2 cellular contexts compared by ENCODE assay signal in genomic region chr17:78239489-78239931, GRCh38.
A peak's percentile ranks its signal among the peaks of the same experiment; 100 is the strongest.
TF ChIP-seq lines count a peak whose summit lies in the region.

No MANE protein-coding gene starts in this region.

TF ChIP-seq in GM23338, 12 proteins besides CTCF, POLR2A, EP300 and RAD21:
- TF ChIP-seq STAT1 (IDR thresholded peaks at IDR 0.05; ENCODE audit: unreplicated experiment) (no peak), JUNB (IDR thresholded peaks at IDR 0.05; ENCODE audit: unreplicated experiment) (no peak)

TF ChIP-seq in GM12878, 131 proteins besides CTCF, POLR2A, EP300 and RAD21:
- TF ChIP-seq SRF (IDR thresholded peaks at IDR 0.05; ENCODE audit: low read depth in 2 of 2, low read length in 2 of 2) (no peak), ATF7 (IDR thresholded peaks at IDR 0.05; ENCODE audit: low read depth) (no peak), E2F4 (IDR thresholded peaks at IDR 0.05; ENCODE audit: low read depth, low read length) (no peak), SPI1 (IDR thresholded peaks at IDR 0.05; ENCODE audit: borderline replicate concordance, insufficient read depth, low read depth, low read length) (peak; percentile 4; the same call in 1 of the 2 replicates), MYC (IDR thresholded peaks at IDR 0.05; ENCODE audit: insufficient read depth, insufficient read length, insufficient replicate concordance, low read length, severe bottlenecking) (no peak), SMAD5 (IDR thresholded peaks at IDR 0.05; ENCODE audit: low read depth) (no peak), ZNF592 (IDR thresholded peaks at IDR 0.05) (no peak), ASH2L (IDR thresholded peaks at IDR 0.05; ENCODE audit: borderline replicate concordance, low read depth) (no peak), HDAC6 (IDR thresholded peaks at IDR 0.05; ENCODE audit: unreplicated experiment) (no peak)
- TF ChIP-seq, protein P1, sequence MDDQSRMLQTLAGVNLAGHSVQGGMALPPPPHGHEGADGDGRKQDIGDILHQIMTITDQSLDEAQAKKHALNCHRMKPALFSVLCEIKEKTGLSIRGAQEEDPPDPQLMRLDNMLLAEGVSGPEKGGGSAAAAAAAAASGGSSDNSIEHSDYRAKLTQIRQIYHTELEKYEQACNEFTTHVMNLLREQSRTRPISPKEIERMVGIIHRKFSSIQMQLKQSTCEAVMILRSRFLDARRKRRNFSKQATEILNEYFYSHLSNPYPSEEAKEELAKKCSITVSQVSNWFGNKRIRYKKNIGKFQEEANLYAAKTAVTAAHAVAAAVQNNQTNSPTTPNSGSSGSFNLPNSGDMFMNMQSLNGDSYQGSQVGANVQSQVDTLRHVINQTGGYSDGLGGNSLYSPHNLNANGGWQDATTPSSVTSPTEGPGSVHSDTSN (IDR thresholded peaks at IDR 0.05; ENCODE audit: insufficient replicate concordance, low read depth, low read length), result peak; percentile 43
- TF ChIP-seq, protein P2, sequence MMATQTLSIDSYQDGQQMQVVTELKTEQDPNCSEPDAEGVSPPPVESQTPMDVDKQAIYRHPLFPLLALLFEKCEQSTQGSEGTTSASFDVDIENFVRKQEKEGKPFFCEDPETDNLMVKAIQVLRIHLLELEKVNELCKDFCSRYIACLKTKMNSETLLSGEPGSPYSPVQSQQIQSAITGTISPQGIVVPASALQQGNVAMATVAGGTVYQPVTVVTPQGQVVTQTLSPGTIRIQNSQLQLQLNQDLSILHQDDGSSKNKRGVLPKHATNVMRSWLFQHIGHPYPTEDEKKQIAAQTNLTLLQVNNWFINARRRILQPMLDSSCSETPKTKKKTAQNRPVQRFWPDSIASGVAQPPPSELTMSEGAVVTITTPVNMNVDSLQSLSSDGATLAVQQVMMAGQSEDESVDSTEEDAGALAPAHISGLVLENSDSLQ (IDR thresholded peaks at IDR 0.05), result peak; percentile 74
- TF ChIP-seq, protein P3, sequence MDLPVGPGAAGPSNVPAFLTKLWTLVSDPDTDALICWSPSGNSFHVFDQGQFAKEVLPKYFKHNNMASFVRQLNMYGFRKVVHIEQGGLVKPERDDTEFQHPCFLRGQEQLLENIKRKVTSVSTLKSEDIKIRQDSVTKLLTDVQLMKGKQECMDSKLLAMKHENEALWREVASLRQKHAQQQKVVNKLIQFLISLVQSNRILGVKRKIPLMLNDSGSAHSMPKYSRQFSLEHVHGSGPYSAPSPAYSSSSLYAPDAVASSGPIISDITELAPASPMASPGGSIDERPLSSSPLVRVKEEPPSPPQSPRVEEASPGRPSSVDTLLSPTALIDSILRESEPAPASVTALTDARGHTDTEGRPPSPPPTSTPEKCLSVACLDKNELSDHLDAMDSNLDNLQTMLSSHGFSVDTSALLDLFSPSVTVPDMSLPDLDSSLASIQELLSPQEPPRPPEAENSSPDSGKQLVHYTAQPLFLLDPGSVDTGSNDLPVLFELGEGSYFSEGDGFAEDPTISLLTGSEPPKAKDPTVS (IDR thresholded peaks at IDR 0.05; ENCODE audit: low read depth, low read length), result no peak
